ENCODE assay signal across 21 cellular contexts in genomic region chr7:28544453-28545142, GRCh38.
"Had no signal": no experiment of that assay in that cellular context is flagged by ENCODE, and none has a peak within 500 bp of the region (broad histone marks: within the 10 kb centered on the region; RNA-seq: fewer than 3 reads in every experiment).

No MANE protein-coding gene starts in this region.

- H3K4me3 ChIP-seq: lung, ovary, psoas muscle, skin epidermis, spleen, testis, tibial artery, upper lobe of left lung, vagina had no signal

- ATAC-seq: left lobe of liver; natural killer cell; psoas muscle; right cardiac atrium; stimulated activated memory B cell treated with anti-CD40 and anti-IgM and Interleukin-4, amounts not matched to agents 10 μg/mL and 1 μg/mL and 100 μg/mL, for 72 hours; stimulated activated naive CD8-positive, alpha-beta T cell treated with anti-CD3 and anti-CD28 coated beads, Interleukin-15, Interleukin-2, amounts not matched to agents 100 U/mL and 50 U/mL, for 24 hours had no signal

- H3K27ac ChIP-seq: ovary, psoas muscle, skin epidermis, spleen, testis, tibial artery, upper lobe of left lung, vagina had no signal

- H3K4me1 ChIP-seq: psoas muscle, spleen, testis, upper lobe of left lung, vagina had no signal

- H3K27me3 ChIP-seq: ovary, testis, tibial artery, upper lobe of left lung, vagina had no signal

- H3K9me3 ChIP-seq: ovary, testis, tibial artery, vagina had no signal

- H3K36me3 ChIP-seq: ovary, spleen, tibial artery, upper lobe of left lung, vagina had no signal

- DNase-seq: cortex of kidney; hypothalamus; immature natural killer cell; natural killer cell; nucleus accumbens; ovary; posterior cingulate gyrus; psoas muscle; right cardiac atrium; spleen; stimulated activated CD4-positive, alpha-beta T cell treated with anti-CD3 and anti-CD28 coated beads, Interleukin-4, amount 100 ng/mL, for 4 hours; stimulated activated naive CD8-positive, alpha-beta T cell treated with anti-CD3 and anti-CD28 coated beads, Interleukin-15, Interleukin-2, amounts not matched to agents 100 U/mL and 50 U/mL, for 24 hours; substantia nigra; testis; tibial artery; upper lobe of left lung had no signal
